22 cellular contexts compared by ENCODE assay signal in genomic region chr10:75553550-75553949, GRCh38.
DNase-seq lines count a peak whose midpoint lies in the region; ATAC-seq and TF ChIP-seq lines count a peak whose summit lies in the region.
"Had no signal": no experiment of that assay in that cellular context is flagged by ENCODE, and none has a peak within 500 bp of the region (broad histone marks: within the 10 kb centered on the region; RNA-seq: fewer than 3 reads in every experiment).

No MANE protein-coding gene starts in this region.

- TF ChIP-seq CTCF in NB4 (IDR thresholded peaks at IDR 0.05; ENCODE audit: low read depth, low read length) = no peak

- H3K27ac Mint-ChIP-seq in stimulated activated memory B cell treated with anti-CD40 and anti-IgM and Interleukin-4, amounts not matched to agents 10 μg/mL and 1 μg/mL and 100 μg/mL, for 72 hours = no peak overlapping the region
- H3K27ac Mint-ChIP-seq: B cell; CD4-positive, CD25-positive, alpha-beta regulatory T cell; T-helper 1 cell treated with Interleukin-12 subunit alpha and Interleukin-12 subunit beta and Interleukin-4 antibody, amounts not matched to agents 30 μg/mL and 1 μg/mL, for 36 hours had no signal

- H3K36me3 Mint-ChIP-seq in stimulated activated memory B cell treated with anti-CD40 and anti-IgM and Interleukin-4, amounts not matched to agents 10 μg/mL and 1 μg/mL and 100 μg/mL, for 72 hours = no peaks in the 10 kb centered on the region
- H3K36me3 Mint-ChIP-seq: CD4-positive, CD25-positive, alpha-beta regulatory T cell had no signal

- H3K4me3 Mint-ChIP-seq in stimulated activated memory B cell treated with anti-CD40 and anti-IgM and Interleukin-4, amounts not matched to agents 10 μg/mL and 1 μg/mL and 100 μg/mL, for 72 hours = no peak overlapping the region
- H3K4me3 Mint-ChIP-seq: B cell; CD4-positive, CD25-positive, alpha-beta regulatory T cell; T-helper 1 cell treated with Interleukin-12 subunit alpha and Interleukin-12 subunit beta and Interleukin-4 antibody, amounts not matched to agents 30 μg/mL and 1 μg/mL, for 36 hours had no signal

- no peak overlapping the region for H3K4me3 ChIP-seq in NB4 (ENCODE audit: low read depth, low read length)

- DNase-seq in SIG-M5 treated with dmso at 0.1 percent for 504 hours (lab: John Stamatoyannopoulos, UW; ENCODE audit: unreplicated experiment) (peak; percentile 24), SIG-M5 (lab: John Stamatoyannopoulos, UW) (no peak), NB4 (ENCODE audit: low read depth) (peak; percentile 70), SKM-1 treated with dmso at 0.1 percent for 144 hours (lab: John Stamatoyannopoulos, UW; ENCODE audit: unreplicated experiment) (peak; percentile 58), mucosa of gallbladder (ENCODE audit: low spot score) (no peak), EL (no peak)
- DNase-seq in stimulated activated CD4-positive, alpha-beta T cell treated with anti-CD3 and anti-CD28 coated beads, Interleukin-1b, Interleukin-23, amount 100 ng/mL, for 48 hours = no peak
- DNase-seq: CD4-positive, CD25-positive, alpha-beta regulatory T cell; COR-L47; DMS 273 treated with DMSO at 0.1 percent for 48 hours; DND-41; Karpas-422; MM.1S; NCI-H1417 treated with DMSO at 0.1 percent for 48 hours; NCI-H187 treated with DMSO at 0.1 percent for 48 hours; NCI-H2227 treated with DMSO at 0.1 percent for 48 hours; NCI-H510A treated with DMSO at 0.1 percent for 48 hours; SHP77 had no signal

- no peaks in the 10 kb centered on the region for H3K4me1 Mint-ChIP-seq in stimulated activated memory B cell treated with anti-CD40 and anti-IgM and Interleukin-4, amounts not matched to agents 10 μg/mL and 1 μg/mL and 100 μg/mL, for 72 hours
- H3K4me1 Mint-ChIP-seq: B cell; CD4-positive, CD25-positive, alpha-beta regulatory T cell had no signal

- H3K27me3 Mint-ChIP-seq in stimulated activated memory B cell treated with anti-CD40 and anti-IgM and Interleukin-4, amounts not matched to agents 10 μg/mL and 1 μg/mL and 100 μg/mL, for 72 hours = peaks cover 8% of the 10 kb centered on the region
- H3K27me3 Mint-ChIP-seq: B cell had no signal

- peaks cover 10% of the 10 kb centered on the region for H3K9me3 Mint-ChIP-seq in stimulated activated memory B cell treated with anti-CD40 and anti-IgM and Interleukin-4, amounts not matched to agents 10 μg/mL and 1 μg/mL and 100 μg/mL, for 72 hours
- H3K9me3 Mint-ChIP-seq: T-helper 1 cell treated with Interleukin-12 subunit alpha and Interleukin-12 subunit beta and Interleukin-4 antibody, amounts not matched to agents 30 μg/mL and 1 μg/mL, for 36 hours had no signal

- TF ChIP-seq POLR2A in NB4 (IDR thresholded peaks at IDR 0.05; ENCODE audit: extremely low read depth, insufficient read length) = no peak

- no peak for ATAC-seq in stimulated activated memory B cell treated with anti-CD40 and anti-IgM and Interleukin-4, amounts not matched to agents 10 μg/mL and 1 μg/mL and 100 μg/mL, for 72 hours
- ATAC-seq: SK-N-SH treated with all-trans-retinoic acid at 6 μM for 48 hours had no signal

Comparison
In these comparisons a context has a peak if more than half of its experiments do, and no peak if none do; other contexts are left out.
1. DNase-seq: peak in SIG-M5 treated with dmso at 0.1 percent for 504 hours (single experiment), NB4 (single experiment) and SKM-1 treated with dmso at 0.1 percent for 144 hours (single experiment); none in SIG-M5 (single experiment), mucosa of gallbladder (single experiment), EL (single experiment) and stimulated activated CD4-positive, alpha-beta T cell treated with anti-CD3 and anti-CD28 coated beads, Interleukin-1b, Interleukin-23, amount 100 ng/mL, for 48 hours (single experiment).